In the genomic region with DNA sequence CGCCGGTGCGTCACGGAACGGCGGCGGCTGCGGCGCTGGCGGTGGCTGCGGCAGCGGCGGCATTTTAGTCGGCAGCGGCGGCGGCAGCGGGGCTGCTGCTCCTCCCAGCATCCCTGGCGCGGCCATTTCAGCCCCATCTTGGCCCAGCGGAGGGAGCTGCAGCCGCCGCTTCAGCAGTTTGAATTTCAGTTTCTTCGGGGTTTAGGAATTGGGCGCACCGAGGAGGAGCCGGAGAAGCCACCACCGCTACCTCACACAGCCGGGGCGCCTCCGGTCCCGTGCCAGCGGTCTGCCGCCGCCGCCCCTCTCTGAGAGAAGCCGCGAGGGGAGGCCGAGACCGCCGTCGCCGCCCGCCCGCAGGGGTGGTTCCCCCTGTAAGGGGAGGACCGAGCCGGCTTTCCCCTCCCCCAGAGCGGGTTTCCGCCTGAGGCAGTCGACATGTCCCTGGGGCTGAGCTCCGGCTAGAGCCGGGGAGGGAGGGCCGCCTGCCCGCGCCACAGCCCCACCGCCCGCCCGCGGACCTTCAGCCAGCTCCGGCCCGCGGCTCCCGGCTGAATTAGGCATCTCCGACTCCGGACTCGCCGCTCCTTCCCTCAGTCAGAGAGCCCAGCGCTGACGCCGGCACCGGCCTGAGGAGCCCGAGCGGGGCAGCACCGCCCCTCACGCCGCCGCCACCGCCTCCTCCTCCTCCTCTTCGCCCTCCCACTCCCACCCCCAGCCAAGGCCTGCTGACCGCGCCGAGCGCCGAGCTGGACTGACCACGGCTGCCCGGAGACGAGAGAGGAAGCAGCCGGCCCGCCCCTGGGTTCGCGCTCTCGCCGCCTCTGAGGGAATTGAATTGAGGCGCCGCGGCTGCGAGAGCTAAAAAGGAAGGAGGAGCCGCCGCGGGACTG, we compare ENCODE assay signal across 8 cellular contexts. TPM values are rescaled to one million over a fixed set of nuclear protein-coding genes. Genes with fewer than 3 reads are reported as not detected.
A peak's percentile ranks its signal among the peaks of the same experiment; 100 is the strongest.
DNase-seq lines count a peak whose midpoint lies in the region; ATAC-seq and TF ChIP-seq lines count a peak whose summit lies in the region.

A gene (plus strand): TSS at position 67 of the 893 bp plus-strand sequence. CDS start 1,053 bp downstream, outside the sequence.

- intact Hi-C loops in HCT116 (cut with micrococcal nuclease) (loop anchor here (2.0 to 5.0 kb wide), 4 partner anchors 36 to 170 kb away; no protein-coding TSS in a partner anchor), testis (cut with DNase I; ENCODE audit: low total_unique reads) (no loop called here)

- POLR2A ChIA-PET in HCT116 (lab: Charles Lee) (interaction anchor here (1.1 to 2.4 kb wide), 10 partner anchors 9 to 87 kb away, joined by 3 to 7 read pairs (median 4); no protein-coding TSS in a partner anchor), SK-N-SH (lab: Yijun Ruan, JAX) (interaction anchor here (0.6 to 2.0 kb wide), 3 partner anchors 15 to 793 kb away, joined by 4 read pairs; no protein-coding TSS in a partner anchor)

- H3K79me2 ChIP-seq in HCT116 (ENCODE audit: insufficient read depth, low read length) (peaks cover 47% of the 10 kb centered on the region), MM.1S (ENCODE audit: low read length) (peaks cover 44% of the 10 kb centered on the region), SK-N-SH (ENCODE audit: insufficient read depth) (peaks cover 62% of the 10 kb centered on the region), osteoblast (ENCODE audit: insufficient read depth, low read length) (peaks cover 66% of the 10 kb centered on the region)

- H3K27ac ChIP-seq in HCT116 (ENCODE audit: low read depth, low read length) (peak within 1 kb of the TSS; percentile 95), MM.1S (ENCODE audit: low read length) (peak within 1 kb of the TSS; percentile 93), SK-N-SH (ENCODE audit: low read depth in 2 of 2, low read length in 1 of 2) (peak within 1 kb of the TSS; percentile 96 to 97), osteoblast (ENCODE audit: low read depth, low read length) (peak within 1 kb of the TSS; percentile 100), testis (peak within 1 kb of the TSS; percentile 100)

- H3K36me3 ChIP-seq in HCT116 (ENCODE audit: control insufficient read depth in 1 of 2, insufficient read depth in 2 of 2, low read length in 2 of 2) (peaks cover 0 to 9% of the 10 kb centered on the region in 2 experiments; a peak in 2 of 4 replicates), MM.1S (replicated peaks; ENCODE audit: insufficient read depth, low read length) (no peaks in the 10 kb centered on the region), SK-N-SH (replicated peaks in 1 of 2; ENCODE audit: control insufficient read depth in 1 of 2, insufficient read depth in 2 of 2, low read length in 1 of 2) (peaks cover 12 to 15% of the 10 kb centered on the region in 2 experiments), osteoblast (ENCODE audit: insufficient read depth, low read length) (peaks cover 4% of the 10 kb centered on the region), testis (ENCODE audit: low read depth, missing control alignments) (no peaks in the 10 kb centered on the region)

- BruUV-seq in HCT116 (replicated peaks; lab: Mats Ljungman, UMichigan): no TSS peak

- TF ChIP-seq CTCF in HCT116 (IDR thresholded peaks at IDR 0.05 in 2 of 3, conservative IDR thresholded peaks at IDR 0.05 in 1 of 3; ENCODE audit: borderline replicate concordance in 1 of 3, insufficient read depth in 1 of 3, low read depth in 2 of 3, low read length in 2 of 3) (no peak), MM.1S (IDR thresholded peaks at IDR 0.05; ENCODE audit: low read length) (0 out of 2 replicates have a peak, but pooled peaks have one; percentile 16), SK-N-SH (IDR thresholded peaks at IDR 0.05) (peak; percentile 34), osteoblast (IDR thresholded peaks at IDR 0.05; ENCODE audit: extremely low read depth, low read depth, low read length) (peak; percentile 8), testis (IDR thresholded peaks at IDR 0.05) (peak in 1 of 3 experiments; percentile 14)

- DNase-seq in HCT116 (ENCODE audit: low read depth, low spot score) (peak; percentile 79), MM.1S (peak; percentile 95), SK-N-SH (peak; percentile 92), globus pallidus (ENCODE audit: low spot score) (peak; percentile 95), osteoblast (ENCODE audit: insufficient read length, low spot score, missing footprints) (peak; percentile 97), testis (peak; percentile 89)
- DNase-seq in activated naive CD4-positive, alpha-beta T cell treated with anti-CD3 and anti-CD28 coated beads, Interleukin-2, amount 50 U/mL, for 16 hours: peak; percentile 97

- RAD21 ChIA-PET in HCT116 (lab: Charles Lee; ENCODE audit: low non-redundant PET in 1 of 2, low total read pairs in 2 of 2, uncharacterized antibody in 2 of 2, unreplicated experiment in 2 of 2): interaction anchor here in 1 of 2 experiments (0.9 to 1.9 kb wide), 2 partner anchors 87 to 105 kb away, joined by 3 to 7 read pairs; no protein-coding TSS in a partner anchor

- peaks cover 32% of the 10 kb centered on the region for H3F3A ChIP-seq in MM.1S (ENCODE audit: insufficient read depth, low read length)
- H3F3A ChIP-seq in SK-N-SH (replicated peaks; ENCODE audit: insufficient read depth): peaks cover 9% of the 10 kb centered on the region

- H3K9me3 ChIP-seq in HCT116 (ENCODE audit: control insufficient read depth in 1 of 2, insufficient read depth in 1 of 2, low read depth in 1 of 2, low read length in 2 of 2) (no peaks in the 10 kb centered on the region), MM.1S (replicated peaks; ENCODE audit: insufficient read depth, low read length) (no peaks in the 10 kb centered on the region), SK-N-SH (no peaks in the 10 kb centered on the region), osteoblast (ENCODE audit: low read depth, low read length) (no peaks in the 10 kb centered on the region), testis (no peaks in the 10 kb centered on the region)

- ATAC-seq in HCT116: peak; percentile 79

- peaks cover 10 to 42% of the 10 kb centered on the region in 2 experiments for H3K4me1 ChIP-seq in HCT116 (ENCODE audit: control insufficient read depth in 1 of 2, insufficient read depth in 2 of 2, low read length in 2 of 2)
- H3K4me1 ChIP-seq in MM.1S (ENCODE audit: low read length): peaks cover 4% of the 10 kb centered on the region; the same call in 1 of the 2 replicates
- no peaks in the 10 kb centered on the region; a peak in 2 of 4 replicates for H3K4me1 ChIP-seq in SK-N-SH (ENCODE audit: control insufficient read depth in 1 of 2, insufficient read depth in 2 of 2, low read depth in 1 of 2, low read length in 1 of 2)
- H3K4me1 ChIP-seq in osteoblast (ENCODE audit: insufficient read depth, low read length): peaks cover 10% of the 10 kb centered on the region
- H3K4me1 ChIP-seq in testis: peaks cover 19% of the 10 kb centered on the region

- H3K27me3 ChIP-seq in HCT116 (ENCODE audit: insufficient read depth, low read length): no peaks in the 10 kb centered on the region
- H3K27me3 ChIP-seq in MM.1S (replicated peaks; ENCODE audit: insufficient read depth, low read length): no peaks in the 10 kb centered on the region
- H3K27me3 ChIP-seq in SK-N-SH (ENCODE audit: insufficient read depth): no peaks in the 10 kb centered on the region
- H3K27me3 ChIP-seq in osteoblast (ENCODE audit: insufficient read depth, low read length): no peaks in the 10 kb centered on the region
- H3K27me3 ChIP-seq in testis: no peaks in the 10 kb centered on the region

- H3K9ac ChIP-seq in HCT116 (ENCODE audit: low read length) (peak within 1 kb of the TSS; percentile 88), MM.1S (ENCODE audit: low read length) (peak within 1 kb of the TSS; percentile 83), SK-N-SH (peak within 1 kb of the TSS; percentile 95)

- H3K9me2 ChIP-seq in HCT116 (ENCODE audit: insufficient read depth) (no peaks in the 10 kb centered on the region), MM.1S (replicated peaks; ENCODE audit: insufficient read depth, low read length) (no peaks in the 10 kb centered on the region), SK-N-SH (no peaks in the 10 kb centered on the region)

- peak within 1 kb of the TSS; percentile 37 for H2AFZ ChIP-seq in HCT116 (ENCODE audit: low read depth, low read length, poor library complexity, severe bottlenecking)
- peak within 1 kb of the TSS; percentile 59 for H2AFZ ChIP-seq in MM.1S (ENCODE audit: low read length)
- H2AFZ ChIP-seq in SK-N-SH (ENCODE audit: low read depth): peak within 1 kb of the TSS; percentile 85
- H2AFZ ChIP-seq in osteoblast (ENCODE audit: low read length): peak within 1 kb of the TSS; percentile 74

- under 1% methylated on average over 27 of the region's 100 CpGs for WGBS in SK-N-SH (ENCODE audit: low lambda C conversion rate)
- WGBS in testis, 2 donors: 0 to 1% methylated on average over 51 to 61 of the region's 100 CpGs

- peak within 1 kb of the TSS; percentile 97 for H3K4me2 ChIP-seq in HCT116 (ENCODE audit: low read length)
- H3K4me2 ChIP-seq in MM.1S (ENCODE audit: low read depth, low read length): peak within 1 kb of the TSS; percentile 85
- peak within 1 kb of the TSS; percentile 90 for H3K4me2 ChIP-seq in SK-N-SH
- peak within 1 kb of the TSS; percentile 98 for H3K4me2 ChIP-seq in osteoblast (ENCODE audit: insufficient read depth, low read length)

- peak in 1 of 2 experiments; percentile 34; a peak in 1 of 4 replicates for TF ChIP-seq EP300 in SK-N-SH (IDR thresholded peaks at IDR 0.05; ENCODE audit: borderline replicate concordance in 1 of 2, low read depth in 1 of 2, low read length in 1 of 2)

- CTCF ChIA-PET in HCT116 (lab: Charles Lee): interaction anchor here (1.0 to 2.2 kb wide), 4 partner anchors 35 to 170 kb away, joined by 3 to 12 read pairs (median 4); no protein-coding TSS in a partner anchor
- CTCF ChIA-PET in SK-N-SH (lab: Yijun Ruan, JAX): interaction anchor here (0.6 to 3.4 kb wide), 12 partner anchors 9 to 181 kb away, joined by 3 to 14 read pairs (median 4); no protein-coding TSS in a partner anchor

- peak; percentile 12; the same call in 1 of the 2 replicates for TF ChIP-seq RAD21 in HCT116 (IDR thresholded peaks at IDR 0.05; ENCODE audit: low read depth)
- no peak; the same call in 1 of the 2 replicates for TF ChIP-seq RAD21 in SK-N-SH (IDR thresholded peaks at IDR 0.05; ENCODE audit: low read length)

- peaks cover 24% of the 10 kb centered on the region for H4K20me1 ChIP-seq in HCT116 (ENCODE audit: insufficient read depth)
- peaks cover 12% of the 10 kb centered on the region for H4K20me1 ChIP-seq in MM.1S (ENCODE audit: insufficient read depth, low read length)
- H4K20me1 ChIP-seq in SK-N-SH (ENCODE audit: insufficient read depth): peaks cover 46% of the 10 kb centered on the region
- H4K20me1 ChIP-seq in osteoblast (ENCODE audit: insufficient read depth, low read length): peaks cover 45% of the 10 kb centered on the region

- peak within 1 kb of the TSS; percentile 87 for H3K4me3 ChIP-seq in GM08714 (ENCODE audit: low read length)
- peak within 1 kb of the TSS; percentile 70 to 85 for H3K4me3 ChIP-seq in HCT116 (replicated peaks in 1 of 2; ENCODE audit: low read depth in 1 of 2, low read length in 2 of 2)
- peak within 1 kb of the TSS; percentile 87 for H3K4me3 ChIP-seq in MM.1S (ENCODE audit: low read length)
- H3K4me3 ChIP-seq in SK-N-SH (ENCODE audit: low read depth in 2 of 2, low read length in 1 of 2): peak within 1 kb of the TSS; percentile 87 to 91
- peak within 1 kb of the TSS; percentile 98 for H3K4me3 ChIP-seq in osteoblast (ENCODE audit: insufficient read depth, low read length)
- peak within 1 kb of the TSS; percentile 84 to 94 for H3K4me3 ChIP-seq in testis

- peak; percentile 53 for TF ChIP-seq POLR2A in HCT116 (IDR thresholded peaks at IDR 0.05; ENCODE audit: borderline replicate concordance, extremely low read depth, insufficient read depth, insufficient read length)
- TF ChIP-seq POLR2A in testis (IDR thresholded peaks at IDR 0.05): peak; percentile 99

RNA-seq across cellular contexts. Expression of the gene that starts here (rescaled TPM):
- total RNA-seq in HCT116 (2021; ENCODE audit: unreplicated experiment) (20.0 TPM), osteoblast (13.4 and 15.3 TPM in 2 replicates), testis (10 to 100 TPM; 37.7 to 43.7 TPM)
- 10.4 and 11.7 TPM in 2 replicates for polyA plus RNA-seq in HCT116 (2012)
- polyA plus RNA-seq in SK-N-SH (2012; rRNA removed) (4.4 and 4.8 TPM in 2 replicates), testis (ENCODE audit: insufficient read depth, low read depth, low replicate concordance) (47.0 TPM)
- 7.3 and 7.9 TPM in 2 replicates for polyA plus RNA-seq in SK-N-SH (2012; cell fraction: cytosol; rRNA removed)
- 4.3 and 13.1 TPM in 2 replicates for polyA plus RNA-seq in SK-N-SH (2012; cell fraction: nucleus; rRNA removed)

Comparison
In these comparisons a context has a peak if more than half of its experiments do, and no peak if none do; other contexts are left out.
1. Peak in every context shown above with its lines: DNase-seq, ATAC-seq, H3K4me3 ChIP-seq and H3K27ac ChIP-seq.
2. CTCF ChIP-seq: peak in MM.1S (single experiment), SK-N-SH (single experiment) and osteoblast (single experiment); none in HCT116 (0 of 3).